ENCODE assay signal across 21 cellular contexts in the genomic region with DNA sequence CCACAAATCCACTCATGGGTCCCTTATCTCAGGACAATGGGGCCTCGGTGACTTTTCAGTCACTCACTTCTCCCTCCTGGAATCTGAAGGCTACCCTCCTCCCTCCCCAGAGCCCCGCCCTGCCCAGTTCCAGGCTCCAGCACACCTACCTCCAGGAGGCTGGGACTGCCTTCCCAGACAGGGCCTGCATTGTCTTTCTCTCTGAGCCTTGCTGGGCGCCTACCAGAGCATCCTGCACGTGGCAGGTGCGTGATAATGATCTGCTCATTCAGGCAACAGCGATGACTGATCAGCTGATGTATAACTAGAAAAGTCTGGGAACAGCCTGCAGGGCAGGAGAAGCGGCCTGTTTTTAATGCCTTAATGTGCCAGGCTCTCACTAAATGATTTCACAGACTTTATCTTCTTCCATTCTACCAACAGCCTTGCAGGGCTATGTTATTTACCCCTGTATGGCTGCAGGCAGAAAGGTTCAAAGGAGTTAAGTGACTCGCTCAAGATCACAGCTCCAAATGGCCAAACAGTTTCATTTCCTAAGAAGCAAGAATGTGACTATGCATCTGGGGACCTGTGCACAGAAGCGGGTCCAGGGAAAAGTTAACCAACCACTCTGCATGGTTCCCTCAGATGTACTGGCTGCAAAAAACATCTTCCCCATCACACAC. TPM values are rescaled to one million over a fixed set of nuclear protein-coding genes. Genes with fewer than 3 reads are reported as not detected.
DNase-seq lines count a peak whose midpoint lies in the region; ATAC-seq, FAIRE-seq and TF ChIP-seq lines count a peak whose summit lies in the region.
"Had no signal": no experiment of that assay in that cellular context is flagged by ENCODE, and none has a peak within 500 bp of the region (broad histone marks: within the 10 kb centered on the region; RNA-seq: fewer than 3 reads in every experiment).

No MANE protein-coding gene starts in this region.

- peak overlapping the region; percentile 16 for H3K27ac Mint-ChIP-seq in activated CD8-positive, alpha-beta T cell treated with anti-CD3 and anti-CD28 coated beads, Interleukin-2, amount 10 ng/mL, durations not matched to agents 7 days and 5 days
- no peak overlapping the region for H3K27ac Mint-ChIP-seq in activated CD8-positive, alpha-beta T cell treated with anti-CD3 and anti-CD28 coated beads for 36 hours
- H3K27ac Mint-ChIP-seq: activated T-helper 2 cell treated with anti-CD3 and anti-CD28 coated beads, Interferon-gamma antibody, Interleukin-2, Interleukin-4, amounts not matched to agents 10 μg/mL and 5 μg/mL and 100 μg/mL, durations not matched to agents 14 hours and 24 hours and 36 hours; CD4-positive, CD25-positive, alpha-beta regulatory T cell; H9 had no signal

- no peaks in the 10 kb centered on the region for H3K9me3 ChIP-seq in esophagus muscularis mucosa
- H3K9me3 ChIP-seq in small intestine (ENCODE audit: control insufficient read depth, low read depth) = no peaks in the 10 kb centered on the region
- H3K9me3 ChIP-seq in right cardiac atrium (ENCODE audit: control insufficient read depth, low read length) = no peaks in the 10 kb centered on the region
- H3K9me3 ChIP-seq: breast epithelium, spleen, uterus had no signal

- TF ChIP-seq EP300 in esophagus muscularis mucosa (IDR thresholded peaks at IDR 0.05) = no peak

- H3K27me3 ChIP-seq in esophagus muscularis mucosa (peaks cover 0 to under 1% (median 0%) of the 10 kb centered on the region in 4 donors), small intestine (ENCODE audit: control insufficient read depth in 2 of 2, insufficient read depth in 2 of 2, low read length in 2 of 2) (no peaks in the 10 kb centered on the region), right cardiac atrium (ENCODE audit: control insufficient read depth, insufficient read depth) (no peaks in the 10 kb centered on the region)
- H3K27me3 ChIP-seq: breast epithelium, uterus had no signal

- peaks cover 8% of the 10 kb centered on the region for H3K27me3 Mint-ChIP-seq in activated CD8-positive, alpha-beta T cell treated with anti-CD3 and anti-CD28 coated beads, Interleukin-2, amount 10 ng/mL, durations not matched to agents 7 days and 5 days (ENCODE audit: low read depth)
- H3K27me3 Mint-ChIP-seq in activated CD8-positive, alpha-beta T cell treated with anti-CD3 and anti-CD28 coated beads for 36 hours = peaks cover 10% of the 10 kb centered on the region

- H3K27ac ChIP-seq in esophagus muscularis mucosa (replicated peaks in 1 of 4) (no peak overlapping the region), small intestine (ENCODE audit: low read depth in 1 of 2, low read length in 1 of 2) (no peak overlapping the region), right cardiac atrium (ENCODE audit: low read length) (no peak overlapping the region)
- H3K27ac ChIP-seq: breast epithelium, uterus, WERI-Rb-1 had no signal

- no peak for TF ChIP-seq POLR2A in esophagus muscularis mucosa (IDR thresholded peaks at IDR 0.05; ENCODE audit: low read depth)

- no peak overlapping the region for H3K4me3 ChIP-seq in esophagus muscularis mucosa
- H3K4me3 ChIP-seq in small intestine (ENCODE audit: low read depth in 1 of 2, low read length in 2 of 2) = no peak overlapping the region
- H3K4me3 ChIP-seq in right cardiac atrium (ENCODE audit: low read length) = no peak overlapping the region
- H3K4me3 ChIP-seq: breast epithelium, spleen, uterus had no signal

- FAIRE-seq in small intestine (lab: Jason Lieb, UNC) = no peak
- FAIRE-seq: keratinocyte had no signal

- peaks cover 0 to 2% (median under 1%) of the 10 kb centered on the region in 4 donors for H3K36me3 ChIP-seq in esophagus muscularis mucosa
- H3K36me3 ChIP-seq in small intestine (ENCODE audit: control insufficient read depth in 2 of 2, insufficient read depth in 2 of 2, low read length in 2 of 2) = no peaks in the 10 kb centered on the region
- H3K36me3 ChIP-seq: breast epithelium, spleen, uterus, WERI-Rb-1 had no signal

- POLR2A ChIA-PET in activated CD8-positive, alpha-beta T cell treated with anti-CD3 and anti-CD28 coated beads, Interleukin-2, amount 10 ng/mL, durations not matched to agents 7 days and 5 days (lab: Charles Lee) = no interaction called here
- POLR2A ChIA-PET in activated CD8-positive, alpha-beta T cell treated with anti-CD3 and anti-CD28 coated beads for 36 hours (lab: Charles Lee) = interaction anchor here (1.3 kb wide), 1 partner anchor 11 kb away, joined by 3 read pairs; no protein-coding TSS in a partner anchor

- no peaks in the 10 kb centered on the region for H3K9me3 Mint-ChIP-seq in activated CD8-positive, alpha-beta T cell treated with anti-CD3 and anti-CD28 coated beads, Interleukin-2, amount 10 ng/mL, durations not matched to agents 7 days and 5 days (ENCODE audit: insufficient read depth)
- no peaks in the 10 kb centered on the region for H3K9me3 Mint-ChIP-seq in activated CD8-positive, alpha-beta T cell treated with anti-CD3 and anti-CD28 coated beads for 36 hours
- H3K9me3 Mint-ChIP-seq: activated T-helper 2 cell treated with anti-CD3 and anti-CD28 coated beads, Interferon-gamma antibody, Interleukin-2, Interleukin-4, amounts not matched to agents 10 μg/mL and 5 μg/mL and 100 μg/mL, durations not matched to agents 14 hours and 24 hours and 36 hours had no signal

- CTCF ChIA-PET in activated CD8-positive, alpha-beta T cell treated with anti-CD3 and anti-CD28 coated beads, Interleukin-2, amount 10 ng/mL, durations not matched to agents 7 days and 5 days (lab: Charles Lee) = interaction anchor here (0.8 to 8.3 kb wide), 2 partner anchors 13 to 204 kb away, joined by 4 to 148 read pairs; no protein-coding TSS in a partner anchor
- CTCF ChIA-PET in activated CD8-positive, alpha-beta T cell treated with anti-CD3 and anti-CD28 coated beads for 36 hours (lab: Charles Lee) = interaction anchor here (1.3 to 8.3 kb wide), 3 partner anchors 13 to 407 kb away, joined by 3 to 154 read pairs (median 4); no protein-coding TSS in a partner anchor

- ATAC-seq in activated CD8-positive, alpha-beta T cell treated with anti-CD3 and anti-CD28 coated beads, Interleukin-2, amount 10 ng/mL, durations not matched to agents 7 days and 5 days = no peak
- no peak for ATAC-seq in activated CD8-positive, alpha-beta T cell treated with anti-CD3 and anti-CD28 coated beads for 36 hours
- ATAC-seq in GM19023 (IDR thresholded peaks at IDR 0.05; ENCODE audit: unreplicated experiment) (no peak), right cardiac atrium (no peak)

- 84% methylated on average over 9 of the region's 9 CpGs for WGBS in esophagus muscularis mucosa
- 23 to 63% (median 48%) methylated on average over 9 of the region's 9 CpGs for WGBS in small intestine, 3 donors
- WGBS in right cardiac atrium = 82% methylated on average over 9 of the region's 9 CpGs

- H3K4me1 ChIP-seq in esophagus muscularis mucosa (peaks cover 0 to 32% (median 23%) of the 10 kb centered on the region in 4 donors), small intestine (ENCODE audit: control insufficient read depth in 2 of 2, insufficient read depth in 1 of 2, low read depth in 1 of 2, low read length in 1 of 2) (no peaks in the 10 kb centered on the region), right cardiac atrium (ENCODE audit: control insufficient read depth, insufficient read depth, low read length) (no peaks in the 10 kb centered on the region)
- H3K4me1 ChIP-seq: breast epithelium, uterus had no signal

- no peak overlapping the region for H3K4me3 Mint-ChIP-seq in activated CD8-positive, alpha-beta T cell treated with anti-CD3 and anti-CD28 coated beads, Interleukin-2, amount 10 ng/mL, durations not matched to agents 7 days and 5 days
- no peak overlapping the region for H3K4me3 Mint-ChIP-seq in activated CD8-positive, alpha-beta T cell treated with anti-CD3 and anti-CD28 coated beads for 36 hours
- H3K4me3 Mint-ChIP-seq: H9 had no signal

- no peak for TF ChIP-seq CTCF in activated CD8-positive, alpha-beta T cell treated with anti-CD3 and anti-CD28 coated beads for 36 hours (IDR thresholded peaks at IDR 0.05)
- no peak for TF ChIP-seq CTCF in esophagus muscularis mucosa (IDR thresholded peaks at IDR 0.05)

- H3K36me3 Mint-ChIP-seq in activated CD8-positive, alpha-beta T cell treated with anti-CD3 and anti-CD28 coated beads, Interleukin-2, amount 10 ng/mL, durations not matched to agents 7 days and 5 days (ENCODE audit: low read depth) = no peaks in the 10 kb centered on the region
- H3K36me3 Mint-ChIP-seq in activated CD8-positive, alpha-beta T cell treated with anti-CD3 and anti-CD28 coated beads for 36 hours (ENCODE audit: low read depth) = no peaks in the 10 kb centered on the region

- no peak for DNase-seq in activated CD8-positive, alpha-beta T cell treated with anti-CD3 and anti-CD28 coated beads, Interleukin-2, amount 10 ng/mL, durations not matched to agents 7 days and 5 days
- DNase-seq in activated CD8-positive, alpha-beta T cell treated with anti-CD3 and anti-CD28 coated beads for 36 hours = no peak
- DNase-seq in NCI-H2171 treated with DMSO at 0.1 percent for 48 hours (lab: John Stamatoyannopoulos, UW) = peak; percentile 10
- peak; percentile 88 for DNase-seq in esophagus muscularis mucosa (ENCODE audit: extremely low spot score)
- peak; percentile 27 for DNase-seq in small intestine
- no peak for DNase-seq in NCI-H82 treated with DMSO at 0.1 percent for 48 hours (lab: John Stamatoyannopoulos, UW; ENCODE audit: unreplicated experiment)
- no peak for DNase-seq in right cardiac atrium
- DNase-seq: CD4-positive, CD25-positive, alpha-beta regulatory T cell; dermis blood vessel endothelial cell; foreskin fibroblast; hypothalamus; NCI-H2227 treated with DMSO at 0.1 percent for 48 hours; spleen; stimulated activated CD4-positive, alpha-beta T cell treated with anti-CD3 and anti-CD28 coated beads, Interleukin-4, amount 100 ng/mL, for 4 hours; uterus; WERI-Rb-1 had no signal

- H3K4me1 Mint-ChIP-seq in activated CD8-positive, alpha-beta T cell treated with anti-CD3 and anti-CD28 coated beads, Interleukin-2, amount 10 ng/mL, durations not matched to agents 7 days and 5 days (ENCODE audit: low read depth) = peaks cover 76% of the 10 kb centered on the region
- peaks cover 61% of the 10 kb centered on the region for H3K4me1 Mint-ChIP-seq in activated CD8-positive, alpha-beta T cell treated with anti-CD3 and anti-CD28 coated beads for 36 hours (ENCODE audit: low read depth)

- intact Hi-C loops in activated CD8-positive, alpha-beta T cell treated with anti-CD3 and anti-CD28 coated beads for 36 hours (cut with micrococcal nuclease) = loop anchor here (5.0 to 10.0 kb wide), 2 partner anchors 201 to 403 kb away; no protein-coding TSS in a partner anchor
- intact Hi-C loops in esophagus muscularis mucosa (cut with DNase I) (loop anchor here (10.0 kb wide), 1 partner anchor 131 kb away; no protein-coding TSS in a partner anchor), right cardiac atrium (cut with DNase I) (loop anchor here in 2 of 4 donors (5.0 to 10.0 kb wide), 3 partner anchors 131 to 403 kb away; no protein-coding TSS in a partner anchor)

RNA-seq across cellular contexts. Expression of a gene that starts 6.3 kb away (rescaled TPM):
- 1 to 10 TPM; 5.1 to 6.0 TPM for total RNA-seq in activated CD8-positive, alpha-beta T cell treated with anti-CD3 and anti-CD28 coated beads, Interleukin-2, amount 10 ng/mL, durations not matched to agents 7 days and 5 days
- total RNA-seq in activated CD8-positive, alpha-beta T cell treated with anti-CD3 and anti-CD28 coated beads for 36 hours = 1 to 10 TPM in 1 of 2 experiments, under 1 TPM in 1; 0.60 to 1.5 TPM
- total RNA-seq in esophagus muscularis mucosa = 10 to 100 TPM in 1 of 4 donors, 1 to 10 TPM in 3; 5.3 to 12.0 (median 6.6) TPM
- polyA plus RNA-seq in small intestine = 1 to 10 TPM in 1 of 3 donors, under 1 TPM in 2; 0.45 to 1.9 (median 0.54) TPM
- 1 to 10 TPM; 2.4 to 6.5 (median 3.5) TPM for total RNA-seq in right cardiac atrium
- 1.2 TPM for polyA plus RNA-seq in right cardiac atrium

Comparison
In these comparisons a context has a peak if more than half of its experiments do, and no peak if none do; other contexts are left out.
1. DNase-seq: peak in NCI-H2171 treated with DMSO at 0.1 percent for 48 hours (single experiment), esophagus muscularis mucosa (single experiment) and small intestine (single experiment); none in activated CD8-positive, alpha-beta T cell treated with anti-CD3 and anti-CD28 coated beads, Interleukin-2, amount 10 ng/mL, durations not matched to agents 7 days and 5 days (single experiment), activated CD8-positive, alpha-beta T cell treated with anti-CD3 and anti-CD28 coated beads for 36 hours (single experiment), NCI-H82 treated with DMSO at 0.1 percent for 48 hours (single experiment) and right cardiac atrium (0 of 3).